Comparison of ENCODE assay signal across 35 cellular contexts in genomic region chr4:166763018-166763417, GRCh38.
"Had no signal": no experiment of that assay in that cellular context is flagged by ENCODE, and none has a peak within 500 bp of the region (broad histone marks: within the 10 kb centered on the region; RNA-seq: fewer than 3 reads in every experiment).

No MANE protein-coding gene starts in this region.

- DNase-seq: Karpas-422, Kasumi-1, MG63, MM.1S, MV-4-11, NCI-H1048, NCI-H1092, NCI-H1092 treated with DMSO at 0.1 percent for 48 hours, NCI-H1105, NCI-H1105 treated with DMSO at 0.1 percent for 48 hours, NCI-H1417, NCI-H1417 treated with DMSO at 0.1 percent for 48 hours, NCI-H1436, NCI-H1436 treated with DMSO at 0.1 percent for 48 hours, NCI-H146, NCI-H1694, NCI-H1694 treated with DMSO at 0.1 percent for 48 hours, NCI-H187, NCI-H187 treated with DMSO at 0.1 percent for 48 hours, NCI-H1930, NCI-H2029, NCI-H2029 treated with DMSO at 0.1 percent for 48 hours, NCI-H2081, NCI-H2081 treated with DMSO at 0.1 percent for 48 hours, NCI-H2107, NCI-H2171, NCI-H2171 treated with DMSO at 0.1 percent for 48 hours, NCI-H2227 treated with DMSO at 0.1 percent for 48 hours, NCI-H226, NCI-H345, NCI-H446, NCI-H446 treated with DMSO at 0.1 percent for 48 hours, NCI-H510A, NCI-H510A treated with DMSO at 0.1 percent for 48 hours had no signal

- H3K4me2 ChIP-seq: KMS-11 had no signal

- H3K9ac ChIP-seq: KMS-11 had no signal

- H3K4me3 ChIP-seq: MG63 had no signal

- H3K27ac ChIP-seq: KMS-11 had no signal

- H3K36me3 ChIP-seq: MG63 had no signal

- H3K27me3 ChIP-seq: MG63 had no signal
